17 cellular contexts compared by ENCODE assay signal in the genomic region with DNA sequence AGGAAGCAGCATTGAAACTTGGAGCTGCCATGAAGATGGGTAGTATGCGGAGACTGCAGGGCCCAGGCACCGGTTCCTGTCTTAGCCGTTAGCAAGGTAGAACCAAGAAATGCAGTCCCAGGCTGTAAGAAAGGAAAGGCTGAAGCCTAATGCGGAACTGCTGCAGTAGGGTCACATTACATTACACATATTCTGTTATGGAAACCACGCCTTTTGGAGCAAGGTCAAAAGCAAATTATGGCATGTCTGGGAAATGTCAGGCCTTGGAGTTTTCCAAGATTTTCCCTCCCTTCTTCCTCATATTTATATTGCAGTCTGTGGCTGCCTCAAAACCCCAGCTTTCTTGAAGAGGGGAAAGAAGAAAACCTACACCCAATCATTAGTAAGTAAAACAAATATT.
DNase-seq lines count a peak whose midpoint lies in the region; ATAC-seq and TF ChIP-seq lines count a peak whose summit lies in the region.
"Had no signal": no experiment of that assay in that cellular context is flagged by ENCODE, and none has a peak within 500 bp of the region (broad histone marks: within the 10 kb centered on the region; RNA-seq: fewer than 3 reads in every experiment).

No MANE protein-coding gene starts in this region.

- H3K27ac ChIP-seq in mammary epithelial cell (ENCODE audit: insufficient read depth, low read depth, low read length) (no peak overlapping the region), uterus (peak overlapping the region; percentile 9 to 39)
- H3K27ac ChIP-seq: KMS-11 had no signal

- BruUV-seq in MCF 10A (replicated peaks; lab: Mats Ljungman, UMichigan) = no TSS peak
- no TSS peak for BruUV-seq in mammary epithelial cell (replicated peaks; lab: Mats Ljungman, UMichigan)

- 88% methylated on average over 5 of the region's 5 CpGs for WGBS in mammary epithelial cell (ENCODE audit: low coverage, missing lambda C conversion rate)

- no peak overlapping the region for H3K4me3 Mint-ChIP-seq in MCF 10A (ENCODE audit: unreplicated experiment)
- H3K4me3 Mint-ChIP-seq in nephron = no peak overlapping the region
- H3K4me3 Mint-ChIP-seq in natural killer cell treated with Interleukin-12 subunit alpha and Interleukin-12 subunit beta and Interleukin-15 and Interleukin-18, amount 100 ng/mL, for 72 hours = no peak overlapping the region
- no peak overlapping the region for H3K4me3 Mint-ChIP-seq in activated CD4-positive, alpha-beta memory T cell treated with anti-CD3 and anti-CD28 coated beads, Interleukin-2, amount 10 ng/mL, durations not matched to agents 7 days and 5 days

- peak; percentile 8 for DNase-seq in MCF 10A (ENCODE audit: unreplicated experiment)
- no peak for DNase-seq in mammary epithelial cell
- peak; percentile 40 for DNase-seq in fibroblast of the aortic adventitia (ENCODE audit: low read depth)
- peak; percentile 30 to 37 for DNase-seq in uterus
- DNase-seq in natural killer cell treated with Interleukin-12 subunit alpha and Interleukin-12 subunit beta and Interleukin-15 and Interleukin-18, amount 100 ng/mL, for 72 hours (ENCODE audit: low spot score) = no peak
- no peak for DNase-seq in activated CD4-positive, alpha-beta memory T cell treated with anti-CD3 and anti-CD28 coated beads, Interleukin-2, amount 10 ng/mL, durations not matched to agents 7 days and 5 days
- DNase-seq: 8988T, C1 segment of cervical spinal cord, DMS153, MG63, NCI-H1092 treated with DMSO at 0.1 percent for 48 hours, NCI-H187 treated with DMSO at 0.1 percent for 48 hours, NCI-H2171 treated with DMSO at 0.1 percent for 48 hours, NCI-H510A treated with DMSO at 0.1 percent for 48 hours had no signal

- H3K27me3 Mint-ChIP-seq in MCF 10A (ENCODE audit: insufficient read depth, unreplicated experiment) (no peaks in the 10 kb centered on the region), nephron (ENCODE audit: low read depth) (peaks cover 14% of the 10 kb centered on the region)
- peaks cover 18 to 39% of the 10 kb centered on the region in 2 donors for H3K27me3 Mint-ChIP-seq in natural killer cell treated with Interleukin-12 subunit alpha and Interleukin-12 subunit beta and Interleukin-15 and Interleukin-18, amount 100 ng/mL, for 72 hours
- peaks cover 7% of the 10 kb centered on the region for H3K27me3 Mint-ChIP-seq in activated CD4-positive, alpha-beta memory T cell treated with anti-CD3 and anti-CD28 coated beads, Interleukin-2, amount 10 ng/mL, durations not matched to agents 7 days and 5 days

- H3K4me1 ChIP-seq in mammary epithelial cell (ENCODE audit: insufficient read depth, low read length) (no peaks in the 10 kb centered on the region), uterus (no peaks in the 10 kb centered on the region)

- in situ Hi-C loops in mammary epithelial cell (cut with MboI; ENCODE audit: low sequenced_read_pairs in 2 of 2) = no loop called here

- ATAC-seq in natural killer cell treated with Interleukin-12 subunit alpha and Interleukin-12 subunit beta and Interleukin-15 and Interleukin-18, amount 100 ng/mL, for 72 hours = no peak
- no peak for ATAC-seq in GM18505 (IDR thresholded peaks at IDR 0.05; ENCODE audit: unreplicated experiment)

- TF ChIP-seq POLR2A in uterus (IDR thresholded peaks at IDR 0.05) (no peak), GM18505 (IDR thresholded peaks at IDR 0.05; ENCODE audit: borderline replicate concordance, extremely low read depth, insufficient read depth, insufficient read length) (no peak)

- H3K9me3 Mint-ChIP-seq in MCF 10A (ENCODE audit: unreplicated experiment) = no peaks in the 10 kb centered on the region
- H3K9me3 Mint-ChIP-seq in nephron = no peaks in the 10 kb centered on the region
- H3K9me3 Mint-ChIP-seq in natural killer cell treated with Interleukin-12 subunit alpha and Interleukin-12 subunit beta and Interleukin-15 and Interleukin-18, amount 100 ng/mL, for 72 hours = no peaks in the 10 kb centered on the region
- no peaks in the 10 kb centered on the region for H3K9me3 Mint-ChIP-seq in activated CD4-positive, alpha-beta memory T cell treated with anti-CD3 and anti-CD28 coated beads, Interleukin-2, amount 10 ng/mL, durations not matched to agents 7 days and 5 days

- no peak overlapping the region for H3K4me2 ChIP-seq in mammary epithelial cell (ENCODE audit: insufficient read depth, low read depth, low read length)
- H3K4me2 ChIP-seq: KMS-11 had no signal

- H3K9ac ChIP-seq in mammary epithelial cell (ENCODE audit: insufficient read depth, low read length) = no peak overlapping the region
- H3K9ac ChIP-seq: KMS-11 had no signal

- CTCF ChIA-PET in MCF 10A (lab: Yijun Ruan, JAX) (interaction anchor here (0.6 kb wide), 1 partner anchor 902 kb away, joined by 3 read pairs; no protein-coding TSS in a partner anchor), mammary epithelial cell (lab: Charles Lee; ENCODE audit: low non-redundant PET) (no interaction called here)
- CTCF ChIA-PET in activated CD4-positive, alpha-beta memory T cell treated with anti-CD3 and anti-CD28 coated beads, Interleukin-2, amount 10 ng/mL, durations not matched to agents 7 days and 5 days (lab: Charles Lee) = no interaction called here

- H3K36me3 ChIP-seq in mammary epithelial cell (ENCODE audit: insufficient read depth, low read length) = no peaks in the 10 kb centered on the region
- no peaks in the 10 kb centered on the region for H3K36me3 ChIP-seq in uterus
- H3K36me3 ChIP-seq: MG63 had no signal

- dilution Hi-C loops in mammary epithelial cell (cut with HindIII; ENCODE audit: low sequenced_read_pairs) = no loop called here

- no peaks in the 10 kb centered on the region for H4K20me1 ChIP-seq in mammary epithelial cell (ENCODE audit: insufficient read depth, low read length)

- H3K4me1 Mint-ChIP-seq in MCF 10A (ENCODE audit: insufficient read depth, unreplicated experiment) (no peaks in the 10 kb centered on the region), nephron (peaks cover 48% of the 10 kb centered on the region)
- H3K4me1 Mint-ChIP-seq in natural killer cell treated with Interleukin-12 subunit alpha and Interleukin-12 subunit beta and Interleukin-15 and Interleukin-18, amount 100 ng/mL, for 72 hours (ENCODE audit: low read depth in 2 of 2) = no peaks in the 10 kb centered on the region
- H3K4me1 Mint-ChIP-seq in activated CD4-positive, alpha-beta memory T cell treated with anti-CD3 and anti-CD28 coated beads, Interleukin-2, amount 10 ng/mL, durations not matched to agents 7 days and 5 days = no peaks in the 10 kb centered on the region

- H3K9me3 ChIP-seq in mammary epithelial cell (replicated peaks; ENCODE audit: insufficient read depth, low read length) = no peaks in the 10 kb centered on the region
- no peaks in the 10 kb centered on the region for H3K9me3 ChIP-seq in uterus
- H3K9me3 ChIP-seq: MG63 had no signal

- H3K27ac Mint-ChIP-seq in MCF 10A (ENCODE audit: low read depth, unreplicated experiment) (no peak overlapping the region), nephron (peak overlapping the region; percentile 22 to 93 (median 82))
- no peak overlapping the region for H3K27ac Mint-ChIP-seq in natural killer cell treated with Interleukin-12 subunit alpha and Interleukin-12 subunit beta and Interleukin-15 and Interleukin-18, amount 100 ng/mL, for 72 hours
- H3K27ac Mint-ChIP-seq in activated CD4-positive, alpha-beta memory T cell treated with anti-CD3 and anti-CD28 coated beads, Interleukin-2, amount 10 ng/mL, durations not matched to agents 7 days and 5 days = no peak overlapping the region

- no peaks in the 10 kb centered on the region for H3K79me2 ChIP-seq in mammary epithelial cell (ENCODE audit: insufficient read depth, low read length)

- H2AFZ ChIP-seq in mammary epithelial cell (ENCODE audit: low read depth, low read length) = no peak overlapping the region

- POLR2A ChIA-PET in MCF 10A (lab: Yijun Ruan, JAX) = interaction anchor here (0.5 kb wide), 1 partner anchor 23 kb away, joined by 3 read pairs; no protein-coding TSS in a partner anchor
- POLR2A ChIA-PET in activated CD4-positive, alpha-beta memory T cell treated with anti-CD3 and anti-CD28 coated beads, Interleukin-2, amount 10 ng/mL, durations not matched to agents 7 days and 5 days (lab: Charles Lee) = no interaction called here

- H3K27me3 ChIP-seq in mammary epithelial cell (ENCODE audit: insufficient read depth, low read length) (no peaks in the 10 kb centered on the region), uterus (no peaks in the 10 kb centered on the region)
- H3K27me3 ChIP-seq: MG63 had no signal

- no peak for TF ChIP-seq CTCF in MCF 10A (IDR thresholded peaks at IDR 0.05; ENCODE audit: unreplicated experiment)
- no peak for TF ChIP-seq CTCF in mammary epithelial cell (conservative IDR thresholded peaks at IDR 0.05 in 1 of 2, IDR thresholded peaks at IDR 0.05 in 1 of 2; ENCODE audit: extremely low read depth in 1 of 2, insufficient read depth in 1 of 2, low read depth in 1 of 2, low read length in 2 of 2)
- TF ChIP-seq CTCF in fibroblast of the aortic adventitia (IDR thresholded peaks at IDR 0.05; ENCODE audit: insufficient read depth, low read length) = no peak
- no peak for TF ChIP-seq CTCF in nephron (IDR thresholded peaks at IDR 0.05; ENCODE audit: unreplicated experiment in 3 of 3)
- TF ChIP-seq CTCF in uterus (IDR thresholded peaks at IDR 0.05) = no peak

- H3K36me3 Mint-ChIP-seq in MCF 10A (ENCODE audit: insufficient read depth, unreplicated experiment) (no peaks in the 10 kb centered on the region), nephron (ENCODE audit: low read depth) (no peaks in the 10 kb centered on the region)
- no peaks in the 10 kb centered on the region for H3K36me3 Mint-ChIP-seq in natural killer cell treated with Interleukin-12 subunit alpha and Interleukin-12 subunit beta and Interleukin-15 and Interleukin-18, amount 100 ng/mL, for 72 hours
- H3K36me3 Mint-ChIP-seq in activated CD4-positive, alpha-beta memory T cell treated with anti-CD3 and anti-CD28 coated beads, Interleukin-2, amount 10 ng/mL, durations not matched to agents 7 days and 5 days (ENCODE audit: low read depth) = no peaks in the 10 kb centered on the region

- intact Hi-C loops in MCF 10A (cut with micrococcal nuclease) = no loop called here
- intact Hi-C loops in mammary epithelial cell (cut with micrococcal nuclease) = no loop called here
- intact Hi-C loops in uterus (cut with DNase I; ENCODE audit: low total_unique reads) = no loop called here

- H3K4me3 ChIP-seq in mammary epithelial cell (replicated peaks in 1 of 3; ENCODE audit: insufficient read depth in 1 of 3, low read depth in 2 of 3, low read length in 3 of 3) (no peak overlapping the region), fibroblast of the aortic adventitia (ENCODE audit: low read depth, low read length) (no peak overlapping the region), uterus (no peak overlapping the region)
- H3K4me3 ChIP-seq: MG63 had no signal

Comparison
In these comparisons a context has a peak if more than half of its experiments do, and no peak if none do; other contexts are left out.
1. DNase-seq: peak in MCF 10A (single experiment), fibroblast of the aortic adventitia (single experiment) and uterus (2 of 2); none in mammary epithelial cell (single experiment), natural killer cell treated with Interleukin-12 subunit alpha and Interleukin-12 subunit beta and Interleukin-15 and Interleukin-18, amount 100 ng/mL, for 72 hours (single experiment) and activated CD4-positive, alpha-beta memory T cell treated with anti-CD3 and anti-CD28 coated beads, Interleukin-2, amount 10 ng/mL, durations not matched to agents 7 days and 5 days (single experiment).
2. H3K27ac Mint-ChIP-seq: peak in nephron (3 of 3); none in MCF 10A (single experiment), natural killer cell treated with Interleukin-12 subunit alpha and Interleukin-12 subunit beta and Interleukin-15 and Interleukin-18, amount 100 ng/mL, for 72 hours (0 of 2) and activated CD4-positive, alpha-beta memory T cell treated with anti-CD3 and anti-CD28 coated beads, Interleukin-2, amount 10 ng/mL, durations not matched to agents 7 days and 5 days (single experiment).